In genomic region chr5:97046270-97046982, GRCh38 we compare ENCODE assay signal across 12 cellular contexts.
A peak's percentile ranks its signal among the peaks of the same experiment; 100 is the strongest.
DNase-seq lines count a peak whose midpoint lies in the region; ATAC-seq, FAIRE-seq and TF ChIP-seq lines count a peak whose summit lies in the region.
"Had no signal": no experiment of that assay in that cellular context is flagged by ENCODE, and none has a peak within 500 bp of the region (broad histone marks: within the 10 kb centered on the region; RNA-seq: fewer than 3 reads in every experiment).

No MANE protein-coding gene starts in this region.

- H3K27ac ChIP-seq in astrocyte (ENCODE audit: low read depth, low read length), result no peak overlapping the region
- H3K27ac ChIP-seq: KMS-11 had no signal

- no peaks in the 10 kb centered on the region for H3K79me2 ChIP-seq in astrocyte (ENCODE audit: insufficient read depth, low read length)

- DNase-seq in GM04504 (ENCODE audit: low read depth) (peak; percentile 16), astrocyte (ENCODE audit: low read depth) (peak; percentile 8), kidney glomerular epithelial cell (lab: John Stamatoyannopoulos, UW) (peak; percentile 65), sciatic nerve (ENCODE audit: low spot score) (no peak), NCI-H1105 treated with DMSO at 0.1 percent for 48 hours (lab: John Stamatoyannopoulos, UW) (no peak), middle frontal gyrus (ENCODE audit: extremely low spot score, low spot score) (no peak)
- DNase-seq: amniotic stem cell, NCI-H510A treated with DMSO at 0.1 percent for 48 hours had no signal

- TF ChIP-seq EP300 in Ishikawa (IDR thresholded peaks at IDR 0.05; ENCODE audit: borderline replicate concordance), result peak; percentile 26; the same call in 1 of the 2 replicates

- no peak overlapping the region for H3K9ac ChIP-seq in astrocyte (ENCODE audit: low read length)
- H3K9ac ChIP-seq: KMS-11 had no signal

- peak; percentile 45; the same call in 1 of the 2 replicates for TF ChIP-seq RAD21 in Ishikawa (IDR thresholded peaks at IDR 0.05; ENCODE audit: low read depth)

- no peaks in the 10 kb centered on the region for H3K36me3 Mint-ChIP-seq in astrocyte (ENCODE audit: low read depth, unreplicated experiment)

- no peak overlapping the region for H3K4me3 ChIP-seq in astrocyte (ENCODE audit: insufficient read depth, low read depth, low read length)

- no peak for FAIRE-seq in astrocyte (lab: Jason Lieb, UNC)
- FAIRE-seq: endometrium had no signal

- H3K4me2 ChIP-seq in astrocyte (ENCODE audit: low read length), result no peak overlapping the region
- H3K4me2 ChIP-seq: KMS-11 had no signal

- no peak overlapping the region for H2AFZ ChIP-seq in astrocyte (ENCODE audit: low read depth, low read length)

- ATAC-seq in sciatic nerve, result no peak

- intact Hi-C loops in sciatic nerve (cut with DNase I), result no loop called here

- H3K4me1 ChIP-seq in astrocyte (ENCODE audit: insufficient read depth, low read length), result peaks cover 4% of the 10 kb centered on the region

- no peaks in the 10 kb centered on the region for H3K27me3 Mint-ChIP-seq in astrocyte (ENCODE audit: low read depth, unreplicated experiment)

- no peaks in the 10 kb centered on the region for H3K9me3 ChIP-seq in astrocyte (ENCODE audit: insufficient read depth, low read depth, low read length)

- H3K27ac Mint-ChIP-seq in astrocyte (ENCODE audit: unreplicated experiment), result no peak overlapping the region

- no peak for TF ChIP-seq CTCF in astrocyte (IDR thresholded peaks at IDR 0.05; ENCODE audit: insufficient read depth, low read depth, low read length)

- no peaks in the 10 kb centered on the region for H3K36me3 ChIP-seq in astrocyte (ENCODE audit: insufficient read depth, low read length)

- no peaks in the 10 kb centered on the region for H4K20me1 ChIP-seq in astrocyte (ENCODE audit: insufficient read depth, low read length)

- peaks cover 2% of the 10 kb centered on the region for H3K9me3 Mint-ChIP-seq in astrocyte (ENCODE audit: unreplicated experiment)
- H3K9me3 Mint-ChIP-seq: natural killer cell treated with Interleukin-12 subunit alpha and Interleukin-12 subunit beta and Interleukin-15 and Interleukin-18, amount 100 ng/mL, for 72 hours had no signal

- H3K4me1 Mint-ChIP-seq in astrocyte (ENCODE audit: low read depth, unreplicated experiment), result peaks cover 16% of the 10 kb centered on the region

- no peaks in the 10 kb centered on the region for H3K27me3 ChIP-seq in astrocyte (ENCODE audit: insufficient read depth, low read length)

- no peak overlapping the region for H3K4me3 Mint-ChIP-seq in astrocyte (ENCODE audit: unreplicated experiment)
- H3K4me3 Mint-ChIP-seq: natural killer cell treated with Interleukin-12 subunit alpha and Interleukin-12 subunit beta and Interleukin-15 and Interleukin-18, amount 100 ng/mL, for 72 hours had no signal

TF ChIP-seq in Ishikawa, 13 proteins besides CTCF, POLR2A, EP300 and RAD21:
- TF ChIP-seq NFIC (IDR thresholded peaks at IDR 0.05) (no peak), TCF12 (IDR thresholded peaks at IDR 0.05; ENCODE audit: low read depth) (no peak), TAF1 (IDR thresholded peaks at IDR 0.05; ENCODE audit: low read depth) (no peak), YY1 (IDR thresholded peaks at IDR 0.05; ENCODE audit: low read depth) (no peak), FOXM1 (IDR thresholded peaks at IDR 0.05; ENCODE audit: borderline replicate concordance, low read depth) (no peak), TEAD4 (IDR thresholded peaks at IDR 0.05) (peak; percentile 21; the same call in 1 of the 2 replicates)
- TF ChIP-seq, protein P1, sequence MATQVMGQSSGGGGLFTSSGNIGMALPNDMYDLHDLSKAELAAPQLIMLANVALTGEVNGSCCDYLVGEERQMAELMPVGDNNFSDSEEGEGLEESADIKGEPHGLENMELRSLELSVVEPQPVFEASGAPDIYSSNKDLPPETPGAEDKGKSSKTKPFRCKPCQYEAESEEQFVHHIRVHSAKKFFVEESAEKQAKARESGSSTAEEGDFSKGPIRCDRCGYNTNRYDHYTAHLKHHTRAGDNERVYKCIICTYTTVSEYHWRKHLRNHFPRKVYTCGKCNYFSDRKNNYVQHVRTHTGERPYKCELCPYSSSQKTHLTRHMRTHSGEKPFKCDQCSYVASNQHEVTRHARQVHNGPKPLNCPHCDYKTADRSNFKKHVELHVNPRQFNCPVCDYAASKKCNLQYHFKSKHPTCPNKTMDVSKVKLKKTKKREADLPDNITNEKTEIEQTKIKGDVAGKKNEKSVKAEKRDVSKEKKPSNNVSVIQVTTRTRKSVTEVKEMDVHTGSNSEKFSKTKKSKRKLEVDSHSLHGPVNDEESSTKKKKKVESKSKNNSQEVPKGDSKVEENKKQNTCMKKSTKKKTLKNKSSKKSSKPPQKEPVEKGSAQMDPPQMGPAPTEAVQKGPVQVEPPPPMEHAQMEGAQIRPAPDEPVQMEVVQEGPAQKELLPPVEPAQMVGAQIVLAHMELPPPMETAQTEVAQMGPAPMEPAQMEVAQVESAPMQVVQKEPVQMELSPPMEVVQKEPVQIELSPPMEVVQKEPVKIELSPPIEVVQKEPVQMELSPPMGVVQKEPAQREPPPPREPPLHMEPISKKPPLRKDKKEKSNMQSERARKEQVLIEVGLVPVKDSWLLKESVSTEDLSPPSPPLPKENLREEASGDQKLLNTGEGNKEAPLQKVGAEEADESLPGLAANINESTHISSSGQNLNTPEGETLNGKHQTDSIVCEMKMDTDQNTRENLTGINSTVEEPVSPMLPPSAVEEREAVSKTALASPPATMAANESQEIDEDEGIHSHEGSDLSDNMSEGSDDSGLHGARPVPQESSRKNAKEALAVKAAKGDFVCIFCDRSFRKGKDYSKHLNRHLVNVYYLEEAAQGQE (IDR thresholded peaks at IDR 0.05; ENCODE audit: low read depth), result no peak
- TF ChIP-seq, protein P2, sequence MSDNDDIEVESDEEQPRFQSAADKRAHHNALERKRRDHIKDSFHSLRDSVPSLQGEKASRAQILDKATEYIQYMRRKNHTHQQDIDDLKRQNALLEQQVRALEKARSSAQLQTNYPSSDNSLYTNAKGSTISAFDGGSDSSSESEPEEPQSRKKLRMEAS (IDR thresholded peaks at IDR 0.05), result no peak

Comparison
In these comparisons a context has a peak if more than half of its experiments do, and no peak if none do; other contexts are left out.
1. DNase-seq: peak in GM04504 (single experiment), astrocyte (single experiment) and kidney glomerular epithelial cell (single experiment); none in sciatic nerve (single experiment), NCI-H1105 treated with DMSO at 0.1 percent for 48 hours (single experiment) and middle frontal gyrus (single experiment).